In genomic region chr12:1115471-1116242, GRCh38 we compare ENCODE assay signal across 11 cellular contexts.
A peak's percentile ranks its signal among the peaks of the same experiment; 100 is the strongest.
DNase-seq lines count a peak whose midpoint lies in the region; FAIRE-seq and TF ChIP-seq lines count a peak whose summit lies in the region.
"Had no signal": no experiment of that assay in that cellular context is flagged by ENCODE, and none has a peak within 500 bp of the region (broad histone marks: within the 10 kb centered on the region; RNA-seq: fewer than 3 reads in every experiment).

No MANE protein-coding gene starts in this region.

- peaks cover 14% of the 10 kb centered on the region for H3K36me3 ChIP-seq in adipocyte (ENCODE audit: control insufficient read depth, insufficient read depth, low read length, severe bottlenecking)
- peaks cover 4 to 8% of the 10 kb centered on the region in 2 experiments for H3K36me3 ChIP-seq in keratinocyte (ENCODE audit: control insufficient read depth in 2 of 2, extremely low read depth in 1 of 2, insufficient read depth in 2 of 2, low read length in 2 of 2)
- no peaks in the 10 kb centered on the region; the same call in 1 of the 2 replicates for H3K36me3 ChIP-seq in BE2C

- peak overlapping the region; percentile 99 for H3K27ac ChIP-seq in keratinocyte (ENCODE audit: control insufficient read depth, insufficient read depth, low read length)

- no peaks in the 10 kb centered on the region for H3K9me3 ChIP-seq in adipocyte (ENCODE audit: control insufficient read depth, low read length)
- H3K9me3 ChIP-seq in keratinocyte (ENCODE audit: control insufficient read depth, low read depth, low read length), result no peaks in the 10 kb centered on the region
- H3K9me3 ChIP-seq in BE2C, result no peaks in the 10 kb centered on the region

- no peak for TF ChIP-seq CTCF in AG04449 (IDR thresholded peaks at IDR 0.05; ENCODE audit: insufficient read depth, low read length, missing control alignments)
- no peak for TF ChIP-seq CTCF in keratinocyte (optimal IDR thresholded peaks at IDR 0.05 in 1 of 3, IDR thresholded peaks at IDR 0.05 in 1 of 3, conservative IDR thresholded peaks at IDR 0.05 in 1 of 3; ENCODE audit: extremely low read depth in 1 of 3, insufficient read depth in 2 of 3, low read length in 3 of 3)
- TF ChIP-seq CTCF in BE2C (IDR thresholded peaks at IDR 0.05; ENCODE audit: low read depth, low read length), result no peak

- H3K4me1 ChIP-seq in adipocyte (ENCODE audit: control insufficient read depth, insufficient read depth, low read length) (peaks cover 15% of the 10 kb centered on the region), keratinocyte (ENCODE audit: control insufficient read depth, extremely low read depth, insufficient read depth, low read length) (peaks cover 30% of the 10 kb centered on the region), BE2C (no peaks in the 10 kb centered on the region)

- dilution Hi-C loops in keratinocyte (cut with MboI; ENCODE audit: extremely low pct_ligation_motif_present, low sequenced_read_pairs), result no loop called here

- H4K20me1 ChIP-seq in keratinocyte (ENCODE audit: control insufficient read depth, extremely low read depth, insufficient read depth, low read length), result no peaks in the 10 kb centered on the region

- CTCF ChIA-PET in AG04449 (lab: Yijun Ruan, JAX), result interaction anchor here (1.0 to 8.4 kb wide), 7 partner anchors 11 to 491 kb away, joined by 3 to 207 read pairs (median 32); no protein-coding TSS in a partner anchor

- POLR2A ChIA-PET in AG04449 (lab: Yijun Ruan, JAX), result no interaction called here

- peaks cover 5% of the 10 kb centered on the region for H3K79me2 ChIP-seq in keratinocyte (ENCODE audit: control insufficient read depth, insufficient read depth, low read length)

- H3K9me1 ChIP-seq in keratinocyte (ENCODE audit: control insufficient read depth, extremely low read depth, insufficient read depth, low read length), result no peaks in the 10 kb centered on the region

- DNase-seq in AG04449 (ENCODE audit: low read depth, low spot score) (peak; percentile 26), HCEC 1CT (peak; percentile 85), adipocyte (ENCODE audit: low read depth) (peak; percentile 55), keratinocyte (ENCODE audit: low read depth, low spot score) (peak; percentile 62), BE2C (no peak), CD1c-positive myeloid dendritic cell (ENCODE audit: extremely low spot score) (no peak), germinal center (ENCODE audit: low spot score) (no peak)
- DNase-seq in stimulated activated CD4-positive, alpha-beta T cell treated with anti-CD3 and anti-CD28 coated beads, Interleukin-2, amount 100 ng/mL, for 48 hours, result no peak
- DNase-seq: C1 segment of cervical spinal cord, caudate nucleus, NCI-H446 treated with DMSO at 0.1 percent for 48 hours had no signal

- H3K4me3 ChIP-seq in AG04449 (ENCODE audit: low read depth, low read length), result no peak overlapping the region; the same call in 1 of the 2 replicates
- H3K4me3 ChIP-seq in adipocyte (ENCODE audit: low read length), result peak overlapping the region; percentile 12
- H3K4me3 ChIP-seq in keratinocyte (ENCODE audit: control insufficient read depth in 2 of 3, extremely low read depth in 1 of 3, insufficient read depth in 2 of 3, low read depth in 1 of 3, low read length in 3 of 3), result peak overlapping the region in 2 of 3 experiments; percentile 48 to 62
- no peak overlapping the region for H3K4me3 ChIP-seq in BE2C (ENCODE audit: low read depth, low read length)

- H2AFZ ChIP-seq in keratinocyte (ENCODE audit: control insufficient read depth, low read length), result peak overlapping the region; percentile 34

- H3K9ac ChIP-seq in adipocyte (ENCODE audit: low read length) (peak overlapping the region; percentile 34), keratinocyte (ENCODE audit: control insufficient read depth, extremely low read depth, insufficient read depth, low read length) (peak overlapping the region; percentile 85)

- FAIRE-seq in keratinocyte (lab: Jason Lieb, UNC), result peak; percentile 92

- peak overlapping the region; percentile 91 for H3K4me2 ChIP-seq in keratinocyte (ENCODE audit: control insufficient read depth, extremely low read depth, insufficient read depth, low read depth, low read length)

- H3K27me3 ChIP-seq in adipocyte (replicated peaks; ENCODE audit: control insufficient read depth, insufficient read depth, low read length) (no peaks in the 10 kb centered on the region), keratinocyte (ENCODE audit: control insufficient read depth, extremely low read depth, insufficient read depth, low read length) (no peaks in the 10 kb centered on the region), BE2C (no peaks in the 10 kb centered on the region)

Comparison
In these comparisons a context has a peak if more than half of its experiments do, and no peak if none do; other contexts are left out.
1. DNase-seq: peak in AG04449 (single experiment), HCEC 1CT (single experiment), adipocyte (single experiment) and keratinocyte (single experiment); none in BE2C (single experiment), CD1c-positive myeloid dendritic cell (single experiment), stimulated activated CD4-positive, alpha-beta T cell treated with anti-CD3 and anti-CD28 coated beads, Interleukin-2, amount 100 ng/mL, for 48 hours (0 of 2) and germinal center (single experiment).
2. H3K4me3 ChIP-seq: peak in adipocyte (single experiment) and keratinocyte (2 of 3); none in AG04449 (single experiment) and BE2C (single experiment).